25 cellular contexts compared by ENCODE assay signal in genomic region chr3:194259982-194260856, GRCh38.
DNase-seq lines count a peak whose midpoint lies in the region; ATAC-seq and TF ChIP-seq lines count a peak whose summit lies in the region.
"Had no signal": no experiment of that assay in that cellular context is flagged by ENCODE, and none has a peak within 500 bp of the region (broad histone marks: within the 10 kb centered on the region; RNA-seq: fewer than 3 reads in every experiment).

No MANE protein-coding gene starts in this region.

- no peak overlapping the region for H3K27ac ChIP-seq in right atrium auricular region
- H3K27ac ChIP-seq: A549, brain microvascular endothelial cell, dorsolateral prefrontal cortex, heart left ventricle, neutrophil, RWPE1, suprapubic skin had no signal

- H3K9me3 ChIP-seq in right atrium auricular region, result peaks cover 5 to 8% of the 10 kb centered on the region in 2 donors
- H3K9me3 ChIP-seq: neutrophil, suprapubic skin had no signal

- intact Hi-C loops in left ventricle myocardium superior (cut with micrococcal nuclease), result no loop called here

- no peaks in the 10 kb centered on the region for H3K36me3 ChIP-seq in right atrium auricular region
- H3K36me3 ChIP-seq: brain microvascular endothelial cell, heart left ventricle, neutrophil, suprapubic skin had no signal

- no peak for TF ChIP-seq CTCF in right atrium auricular region (IDR thresholded peaks at IDR 0.05)

- no peak overlapping the region for H3K4me3 ChIP-seq in right atrium auricular region
- H3K4me3 ChIP-seq: A549, dorsolateral prefrontal cortex, heart left ventricle, suprapubic skin had no signal

- H3K4me1 ChIP-seq in right atrium auricular region, result peaks cover 0 to 24% of the 10 kb centered on the region in 2 donors
- H3K4me1 ChIP-seq: A549 had no signal

- H3K27me3 ChIP-seq in right atrium auricular region, result no peaks in the 10 kb centered on the region
- H3K27me3 ChIP-seq: dorsolateral prefrontal cortex, heart left ventricle, suprapubic skin had no signal

- ATAC-seq in left ventricle myocardium superior (no peak), left lobe of liver (no peak)
- ATAC-seq: A549, HCT116, heart left ventricle had no signal

- peak; percentile 55 for DNase-seq in right atrium auricular region (ENCODE audit: low spot score)
- DNase-seq in left ventricle myocardium superior, result no peak
- peak; percentile 24 for DNase-seq in ecto neural progenitor cell (ENCODE audit: low spot score)
- peak; percentile 41 for DNase-seq in left lobe of liver (ENCODE audit: low spot score)
- DNase-seq in amygdala (lab: John Stamatoyannopoulos, UW), result no peak
- no peak for DNase-seq in activated CD4-positive, alpha-beta T cell treated with anti-CD3 and anti-CD28 coated beads for 1 hour
- DNase-seq in NCI-H446 (lab: John Stamatoyannopoulos, UW), result no peak
- no peak for DNase-seq in mucosa of gallbladder (ENCODE audit: low spot score)
- DNase-seq: activated CD4-positive, alpha-beta memory T cell treated with anti-CD3 and anti-CD28 coated beads, Interleukin-2, amount 10 ng/mL, durations not matched to agents 7 days and 5 days; activated CD4-positive, CD25-positive, alpha-beta regulatory T cell; activated T-cell treated with anti-CD3 and anti-CD28 coated beads, Interleukin-2, amount 50 U/mL, for 48 hours; brain microvascular endothelial cell; C1 segment of cervical spinal cord; EL; Kasumi-1; NCI-H1092; NCI-H2029 treated with DMSO at 0.1 percent for 48 hours; T-helper 9 cell had no signal

Comparison
In these comparisons a context has a peak if more than half of its experiments do, and no peak if none do; other contexts are left out.
1. DNase-seq: peak in right atrium auricular region (single experiment), ecto neural progenitor cell (single experiment) and left lobe of liver (single experiment); none in left ventricle myocardium superior (single experiment), amygdala (0 of 56), activated CD4-positive, alpha-beta T cell treated with anti-CD3 and anti-CD28 coated beads for 1 hour (single experiment), NCI-H446 (0 of 2) and mucosa of gallbladder (single experiment).